In the genomic region with DNA sequence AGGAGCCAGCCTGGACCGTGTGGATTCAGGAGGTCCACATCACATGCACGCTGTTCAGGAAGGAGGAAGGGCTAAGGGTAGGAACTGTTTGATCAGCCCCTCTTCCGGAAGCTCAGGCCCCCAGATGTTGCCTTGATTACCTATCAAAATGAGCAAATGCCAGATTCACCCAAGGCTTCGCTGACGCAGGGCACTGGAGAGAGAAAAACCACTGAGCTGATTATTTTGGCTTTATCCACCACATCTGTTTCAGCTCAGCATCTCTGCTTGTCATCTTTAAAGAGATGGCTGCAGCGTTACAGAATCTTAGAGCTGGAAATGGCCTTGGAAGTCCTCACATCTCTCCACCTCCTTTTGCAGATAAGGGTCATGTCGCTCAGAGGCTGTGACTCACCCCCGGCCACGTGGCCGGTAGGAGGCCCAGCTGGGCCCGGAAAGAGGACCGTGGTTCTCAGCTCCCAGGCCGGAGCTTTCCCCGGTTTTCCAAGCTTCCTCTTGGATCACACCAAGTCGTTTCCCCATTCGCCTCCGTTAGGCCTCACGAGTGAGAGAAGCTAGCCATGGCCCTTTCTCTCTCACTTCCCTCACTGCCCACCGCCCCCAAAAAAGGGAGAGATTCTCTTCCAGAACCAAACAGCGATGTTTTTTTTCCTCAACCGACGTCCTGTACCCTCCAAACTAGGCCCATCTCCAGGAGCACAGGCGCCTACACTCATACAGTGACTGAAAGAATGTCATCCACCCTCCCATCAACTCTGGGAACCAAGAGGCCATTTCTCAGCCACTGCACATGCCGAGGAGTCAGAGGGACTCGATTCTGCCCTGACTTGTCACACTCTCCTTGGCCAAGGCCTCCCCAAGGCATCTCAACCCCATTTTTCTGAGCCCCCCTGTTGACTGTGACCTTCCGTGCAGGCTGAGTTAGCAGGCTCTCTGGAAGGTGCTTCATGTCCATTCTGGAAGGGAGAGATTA, we compare ENCODE assay signal across 1 cellular context.
TF ChIP-seq lines count a peak whose summit lies in the region.

No MANE protein-coding gene starts in this region.

TF ChIP-seq in K562, 482 proteins besides CTCF, POLR2A, EP300 and RAD21 (continued from another document and continues in another):
- TF ChIP-seq, protein P1, sequence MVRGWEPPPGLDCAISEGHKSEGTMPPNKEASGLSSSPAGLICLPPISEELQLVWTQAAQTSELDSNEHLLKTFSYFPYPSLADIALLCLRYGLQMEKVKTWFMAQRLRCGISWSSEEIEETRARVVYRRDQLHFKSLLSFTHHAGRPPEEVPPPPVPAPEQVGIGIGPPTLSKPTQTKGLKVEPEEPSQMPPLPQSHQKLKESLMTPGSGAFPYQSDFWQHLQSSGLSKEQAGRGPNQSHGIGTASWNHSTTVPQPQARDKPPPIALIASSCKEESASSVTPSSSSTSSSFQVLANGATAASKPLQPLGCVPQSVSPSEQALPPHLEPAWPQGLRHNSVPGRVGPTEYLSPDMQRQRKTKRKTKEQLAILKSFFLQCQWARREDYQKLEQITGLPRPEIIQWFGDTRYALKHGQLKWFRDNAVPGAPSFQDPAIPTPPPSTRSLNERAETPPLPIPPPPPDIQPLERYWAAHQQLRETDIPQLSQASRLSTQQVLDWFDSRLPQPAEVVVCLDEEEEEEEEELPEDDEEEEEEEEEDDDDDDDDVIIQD (CRISPR knock-in tag; IDR thresholded peaks at IDR 0.05), result no peak
- TF ChIP-seq NR2C2 (CRISPR knock-in tag; IDR thresholded peaks at IDR 0.05), result no peak
- peak; percentile 76 for TF ChIP-seq NR2C2 (tag; IDR thresholded peaks at IDR 0.05)
- 0 out of 2 replicates have a peak, but pooled peaks have one; percentile 42 for TF ChIP-seq MTA3 (IDR thresholded peaks at IDR 0.05; ENCODE audit: borderline replicate concordance)
- TF ChIP-seq ZNF766 (CRISPR knock-in tag; conservative IDR thresholded peaks at IDR 0.05), result no peak; the same call in 1 of the 2 replicates
- TF ChIP-seq RFX5 (IDR thresholded peaks at IDR 0.05; ENCODE audit: low read depth, low read length), result no peak
- TF ChIP-seq, protein P2, sequence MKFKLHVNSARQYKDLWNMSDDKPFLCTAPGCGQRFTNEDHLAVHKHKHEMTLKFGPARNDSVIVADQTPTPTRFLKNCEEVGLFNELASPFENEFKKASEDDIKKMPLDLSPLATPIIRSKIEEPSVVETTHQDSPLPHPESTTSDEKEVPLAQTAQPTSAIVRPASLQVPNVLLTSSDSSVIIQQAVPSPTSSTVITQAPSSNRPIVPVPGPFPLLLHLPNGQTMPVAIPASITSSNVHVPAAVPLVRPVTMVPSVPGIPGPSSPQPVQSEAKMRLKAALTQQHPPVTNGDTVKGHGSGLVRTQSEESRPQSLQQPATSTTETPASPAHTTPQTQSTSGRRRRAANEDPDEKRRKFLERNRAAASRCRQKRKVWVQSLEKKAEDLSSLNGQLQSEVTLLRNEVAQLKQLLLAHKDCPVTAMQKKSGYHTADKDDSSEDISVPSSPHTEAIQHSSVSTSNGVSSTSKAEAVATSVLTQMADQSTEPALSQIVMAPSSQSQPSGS (CRISPR knock-in tag; IDR thresholded peaks at IDR 0.05), result no peak
- TF ChIP-seq PTBP1 (IDR thresholded peaks at IDR 0.05; ENCODE audit: low read depth, low read length), result no peak
- TF ChIP-seq HMG20A (CRISPR knock-in tag; conservative IDR thresholded peaks at IDR 0.05), result no peak
- TF ChIP-seq ZNF79 (CRISPR knock-in tag; IDR thresholded peaks at IDR 0.05; ENCODE audit: low read depth), result no peak
- 0 out of 2 replicates have a peak, but pooled peaks have one; percentile 56 for TF ChIP-seq RNF2 (IDR thresholded peaks at IDR 0.05)
- TF ChIP-seq PRMT5 (CRISPR knock-in tag; IDR thresholded peaks at IDR 0.05), result no peak
- no peak for TF ChIP-seq KLF1 (tag; IDR thresholded peaks at IDR 0.05)
- TF ChIP-seq SRSF1 (IDR thresholded peaks at IDR 0.05; ENCODE audit: low read depth, low read length), result no peak
- peak; percentile 31; the same call in 1 of the 2 replicates for TF ChIP-seq NCOR1 (IDR thresholded peaks at IDR 0.05)
- TF ChIP-seq, protein P3, sequence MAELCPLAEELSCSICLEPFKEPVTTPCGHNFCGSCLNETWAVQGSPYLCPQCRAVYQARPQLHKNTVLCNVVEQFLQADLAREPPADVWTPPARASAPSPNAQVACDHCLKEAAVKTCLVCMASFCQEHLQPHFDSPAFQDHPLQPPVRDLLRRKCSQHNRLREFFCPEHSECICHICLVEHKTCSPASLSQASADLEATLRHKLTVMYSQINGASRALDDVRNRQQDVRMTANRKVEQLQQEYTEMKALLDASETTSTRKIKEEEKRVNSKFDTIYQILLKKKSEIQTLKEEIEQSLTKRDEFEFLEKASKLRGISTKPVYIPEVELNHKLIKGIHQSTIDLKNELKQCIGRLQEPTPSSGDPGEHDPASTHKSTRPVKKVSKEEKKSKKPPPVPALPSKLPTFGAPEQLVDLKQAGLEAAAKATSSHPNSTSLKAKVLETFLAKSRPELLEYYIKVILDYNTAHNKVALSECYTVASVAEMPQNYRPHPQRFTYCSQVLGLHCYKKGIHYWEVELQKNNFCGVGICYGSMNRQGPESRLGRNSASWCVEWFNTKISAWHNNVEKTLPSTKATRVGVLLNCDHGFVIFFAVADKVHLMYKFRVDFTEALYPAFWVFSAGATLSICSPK (IDR thresholded peaks at IDR 0.05; ENCODE audit: borderline replicate concordance), result no peak
- no peak for TF ChIP-seq POU5F1 (IDR thresholded peaks at IDR 0.05; ENCODE audit: borderline replicate concordance, low read depth, low read length, partially characterized antibody)
- TF ChIP-seq, protein P4, sequence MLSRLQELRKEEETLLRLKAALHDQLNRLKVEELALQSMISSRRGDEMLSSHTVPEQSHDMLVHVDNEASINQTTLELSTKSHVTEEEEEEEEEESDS (CRISPR knock-in tag; IDR thresholded peaks at IDR 0.05), result no peak
- peak; percentile 40; the same call in 1 of the 2 replicates for TF ChIP-seq MXI1 (IDR thresholded peaks at IDR 0.05; ENCODE audit: low read depth, low read length)
- no peak for TF ChIP-seq GABPB2 (CRISPR knock-in tag; conservative IDR thresholded peaks at IDR 0.05)
- no peak for TF ChIP-seq ZNF764 (CRISPR knock-in tag; IDR thresholded peaks at IDR 0.05; ENCODE audit: low read depth)
- TF ChIP-seq, protein P5, sequence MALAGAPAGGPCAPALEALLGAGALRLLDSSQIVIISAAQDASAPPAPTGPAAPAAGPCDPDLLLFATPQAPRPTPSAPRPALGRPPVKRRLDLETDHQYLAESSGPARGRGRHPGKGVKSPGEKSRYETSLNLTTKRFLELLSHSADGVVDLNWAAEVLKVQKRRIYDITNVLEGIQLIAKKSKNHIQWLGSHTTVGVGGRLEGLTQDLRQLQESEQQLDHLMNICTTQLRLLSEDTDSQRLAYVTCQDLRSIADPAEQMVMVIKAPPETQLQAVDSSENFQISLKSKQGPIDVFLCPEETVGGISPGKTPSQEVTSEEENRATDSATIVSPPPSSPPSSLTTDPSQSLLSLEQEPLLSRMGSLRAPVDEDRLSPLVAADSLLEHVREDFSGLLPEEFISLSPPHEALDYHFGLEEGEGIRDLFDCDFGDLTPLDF (CRISPR knock-in tag; IDR thresholded peaks at IDR 0.05), result no peak
- TF ChIP-seq, protein P6, sequence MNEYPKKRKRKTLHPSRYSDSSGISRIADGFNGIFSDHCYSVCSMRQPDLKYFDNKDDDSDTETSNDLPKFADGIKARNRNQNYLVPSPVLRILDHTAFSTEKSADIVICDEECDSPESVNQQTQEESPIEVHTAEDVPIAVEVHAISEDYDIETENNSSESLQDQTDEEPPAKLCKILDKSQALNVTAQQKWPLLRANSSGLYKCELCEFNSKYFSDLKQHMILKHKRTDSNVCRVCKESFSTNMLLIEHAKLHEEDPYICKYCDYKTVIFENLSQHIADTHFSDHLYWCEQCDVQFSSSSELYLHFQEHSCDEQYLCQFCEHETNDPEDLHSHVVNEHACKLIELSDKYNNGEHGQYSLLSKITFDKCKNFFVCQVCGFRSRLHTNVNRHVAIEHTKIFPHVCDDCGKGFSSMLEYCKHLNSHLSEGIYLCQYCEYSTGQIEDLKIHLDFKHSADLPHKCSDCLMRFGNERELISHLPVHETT (CRISPR knock-in tag; conservative IDR thresholded peaks at IDR 0.05 in 1 of 2, IDR thresholded peaks at IDR 0.05 in 1 of 2), result peak in 1 of 2 experiments; percentile 36; a peak in 1 of 4 replicates
- TF ChIP-seq BHLHE40 (IDR thresholded peaks at IDR 0.05; ENCODE audit: low read length), result no peak
- TF ChIP-seq, protein P7, sequence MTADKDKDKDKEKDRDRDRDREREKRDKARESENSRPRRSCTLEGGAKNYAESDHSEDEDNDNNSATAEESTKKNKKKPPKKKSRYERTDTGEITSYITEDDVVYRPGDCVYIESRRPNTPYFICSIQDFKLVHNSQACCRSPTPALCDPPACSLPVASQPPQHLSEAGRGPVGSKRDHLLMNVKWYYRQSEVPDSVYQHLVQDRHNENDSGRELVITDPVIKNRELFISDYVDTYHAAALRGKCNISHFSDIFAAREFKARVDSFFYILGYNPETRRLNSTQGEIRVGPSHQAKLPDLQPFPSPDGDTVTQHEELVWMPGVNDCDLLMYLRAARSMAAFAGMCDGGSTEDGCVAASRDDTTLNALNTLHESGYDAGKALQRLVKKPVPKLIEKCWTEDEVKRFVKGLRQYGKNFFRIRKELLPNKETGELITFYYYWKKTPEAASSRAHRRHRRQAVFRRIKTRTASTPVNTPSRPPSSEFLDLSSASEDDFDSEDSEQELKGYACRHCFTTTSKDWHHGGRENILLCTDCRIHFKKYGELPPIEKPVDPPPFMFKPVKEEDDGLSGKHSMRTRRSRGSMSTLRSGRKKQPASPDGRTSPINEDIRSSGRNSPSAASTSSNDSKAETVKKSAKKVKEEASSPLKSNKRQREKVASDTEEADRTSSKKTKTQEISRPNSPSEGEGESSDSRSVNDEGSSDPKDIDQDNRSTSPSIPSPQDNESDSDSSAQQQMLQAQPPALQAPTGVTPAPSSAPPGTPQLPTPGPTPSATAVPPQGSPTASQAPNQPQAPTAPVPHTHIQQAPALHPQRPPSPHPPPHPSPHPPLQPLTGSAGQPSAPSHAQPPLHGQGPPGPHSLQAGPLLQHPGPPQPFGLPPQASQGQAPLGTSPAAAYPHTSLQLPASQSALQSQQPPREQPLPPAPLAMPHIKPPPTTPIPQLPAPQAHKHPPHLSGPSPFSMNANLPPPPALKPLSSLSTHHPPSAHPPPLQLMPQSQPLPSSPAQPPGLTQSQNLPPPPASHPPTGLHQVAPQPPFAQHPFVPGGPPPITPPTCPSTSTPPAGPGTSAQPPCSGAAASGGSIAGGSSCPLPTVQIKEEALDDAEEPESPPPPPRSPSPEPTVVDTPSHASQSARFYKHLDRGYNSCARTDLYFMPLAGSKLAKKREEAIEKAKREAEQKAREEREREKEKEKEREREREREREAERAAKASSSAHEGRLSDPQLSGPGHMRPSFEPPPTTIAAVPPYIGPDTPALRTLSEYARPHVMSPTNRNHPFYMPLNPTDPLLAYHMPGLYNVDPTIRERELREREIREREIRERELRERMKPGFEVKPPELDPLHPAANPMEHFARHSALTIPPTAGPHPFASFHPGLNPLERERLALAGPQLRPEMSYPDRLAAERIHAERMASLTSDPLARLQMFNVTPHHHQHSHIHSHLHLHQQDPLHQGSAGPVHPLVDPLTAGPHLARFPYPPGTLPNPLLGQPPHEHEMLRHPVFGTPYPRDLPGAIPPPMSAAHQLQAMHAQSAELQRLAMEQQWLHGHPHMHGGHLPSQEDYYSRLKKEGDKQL (CRISPR knock-in tag; IDR thresholded peaks at IDR 0.05; ENCODE audit: borderline replicate concordance), result no peak
- TF ChIP-seq, protein P8, sequence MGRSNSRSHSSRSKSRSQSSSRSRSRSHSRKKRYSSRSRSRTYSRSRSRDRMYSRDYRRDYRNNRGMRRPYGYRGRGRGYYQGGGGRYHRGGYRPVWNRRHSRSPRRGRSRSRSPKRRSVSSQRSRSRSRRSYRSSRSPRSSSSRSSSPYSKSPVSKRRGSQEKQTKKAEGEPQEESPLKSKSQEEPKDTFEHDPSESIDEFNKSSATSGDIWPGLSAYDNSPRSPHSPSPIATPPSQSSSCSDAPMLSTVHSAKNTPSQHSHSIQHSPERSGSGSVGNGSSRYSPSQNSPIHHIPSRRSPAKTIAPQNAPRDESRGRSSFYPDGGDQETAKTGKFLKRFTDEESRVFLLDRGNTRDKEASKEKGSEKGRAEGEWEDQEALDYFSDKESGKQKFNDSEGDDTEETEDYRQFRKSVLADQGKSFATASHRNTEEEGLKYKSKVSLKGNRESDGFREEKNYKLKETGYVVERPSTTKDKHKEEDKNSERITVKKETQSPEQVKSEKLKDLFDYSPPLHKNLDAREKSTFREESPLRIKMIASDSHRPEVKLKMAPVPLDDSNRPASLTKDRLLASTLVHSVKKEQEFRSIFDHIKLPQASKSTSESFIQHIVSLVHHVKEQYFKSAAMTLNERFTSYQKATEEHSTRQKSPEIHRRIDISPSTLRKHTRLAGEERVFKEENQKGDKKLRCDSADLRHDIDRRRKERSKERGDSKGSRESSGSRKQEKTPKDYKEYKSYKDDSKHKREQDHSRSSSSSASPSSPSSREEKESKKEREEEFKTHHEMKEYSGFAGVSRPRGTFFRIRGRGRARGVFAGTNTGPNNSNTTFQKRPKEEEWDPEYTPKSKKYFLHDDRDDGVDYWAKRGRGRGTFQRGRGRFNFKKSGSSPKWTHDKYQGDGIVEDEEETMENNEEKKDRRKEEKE (IDR thresholded peaks at IDR 0.05; ENCODE audit: borderline replicate concordance in 1 of 2, control insufficient read depth in 1 of 2, low read depth in 2 of 2, low read length in 1 of 2), result no peak
- TF ChIP-seq RUNX1 (IDR thresholded peaks at IDR 0.05; ENCODE audit: low read depth), result no peak
- no peak for TF ChIP-seq ZNF263 (CRISPR knock-in tag; IDR thresholded peaks at IDR 0.05; ENCODE audit: borderline replicate concordance)
- no peak for TF ChIP-seq BRD9 (IDR thresholded peaks at IDR 0.05; ENCODE audit: low read depth, partially characterized antibody)
- peak; percentile 36; the same call in 1 of the 2 replicates for TF ChIP-seq CREM (IDR thresholded peaks at IDR 0.05; ENCODE audit: low read depth)
- TF ChIP-seq, protein P9, sequence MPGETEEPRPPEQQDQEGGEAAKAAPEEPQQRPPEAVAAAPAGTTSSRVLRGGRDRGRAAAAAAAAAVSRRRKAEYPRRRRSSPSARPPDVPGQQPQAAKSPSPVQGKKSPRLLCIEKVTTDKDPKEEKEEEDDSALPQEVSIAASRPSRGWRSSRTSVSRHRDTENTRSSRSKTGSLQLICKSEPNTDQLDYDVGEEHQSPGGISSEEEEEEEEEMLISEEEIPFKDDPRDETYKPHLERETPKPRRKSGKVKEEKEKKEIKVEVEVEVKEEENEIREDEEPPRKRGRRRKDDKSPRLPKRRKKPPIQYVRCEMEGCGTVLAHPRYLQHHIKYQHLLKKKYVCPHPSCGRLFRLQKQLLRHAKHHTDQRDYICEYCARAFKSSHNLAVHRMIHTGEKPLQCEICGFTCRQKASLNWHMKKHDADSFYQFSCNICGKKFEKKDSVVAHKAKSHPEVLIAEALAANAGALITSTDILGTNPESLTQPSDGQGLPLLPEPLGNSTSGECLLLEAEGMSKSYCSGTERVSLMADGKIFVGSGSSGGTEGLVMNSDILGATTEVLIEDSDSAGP (CRISPR knock-in tag; IDR thresholded peaks at IDR 0.05), result no peak
- TF ChIP-seq CEBPB (tag; IDR thresholded peaks at IDR 0.05), result no peak
- TF ChIP-seq, protein P10, sequence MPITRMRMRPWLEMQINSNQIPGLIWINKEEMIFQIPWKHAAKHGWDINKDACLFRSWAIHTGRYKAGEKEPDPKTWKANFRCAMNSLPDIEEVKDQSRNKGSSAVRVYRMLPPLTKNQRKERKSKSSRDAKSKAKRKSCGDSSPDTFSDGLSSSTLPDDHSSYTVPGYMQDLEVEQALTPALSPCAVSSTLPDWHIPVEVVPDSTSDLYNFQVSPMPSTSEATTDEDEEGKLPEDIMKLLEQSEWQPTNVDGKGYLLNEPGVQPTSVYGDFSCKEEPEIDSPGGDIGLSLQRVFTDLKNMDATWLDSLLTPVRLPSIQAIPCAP (CRISPR knock-in tag; IDR thresholded peaks at IDR 0.05; ENCODE audit: borderline replicate concordance), result no peak
- peak; percentile 71 for TF ChIP-seq ATF7 (IDR thresholded peaks at IDR 0.05)
- no peak for TF ChIP-seq MYBL2 (IDR thresholded peaks at IDR 0.05; ENCODE audit: low read depth)
- TF ChIP-seq MYBL2 (CRISPR knock-in tag; IDR thresholded peaks at IDR 0.05; ENCODE audit: borderline replicate concordance), result no peak
- no peak for TF ChIP-seq POLR3G (IDR thresholded peaks at IDR 0.05; ENCODE audit: extremely low read depth, insufficient read length, insufficient replicate concordance)
